In genomic region chrX:19579485-19579884, GRCh38 we compare ENCODE assay signal across 15 cellular contexts.
A peak's percentile ranks its signal among the peaks of the same experiment; 100 is the strongest.
DNase-seq lines count a peak whose midpoint lies in the region; ATAC-seq and TF ChIP-seq lines count a peak whose summit lies in the region.
"Had no signal": no experiment of that assay in that cellular context is flagged by ENCODE, and none has a peak within 500 bp of the region (broad histone marks: within the 10 kb centered on the region; RNA-seq: fewer than 3 reads in every experiment).

No MANE protein-coding gene starts in this region.

- no peak for ATAC-seq in GM19467 (IDR thresholded peaks at IDR 0.05; ENCODE audit: unreplicated experiment)
- ATAC-seq in mucosa of descending colon, result no peak
- ATAC-seq: activated CD4-positive, CD25-positive, alpha-beta regulatory T cell treated with anti-CD3 and anti-CD28 coated beads, Interleukin-2, amount 50 U/mL, for 24 hours; GM12878; naive thymus-derived CD8-positive, alpha-beta T cell had no signal

- no peaks in the 10 kb centered on the region for H3K27me3 ChIP-seq in ACC112 (ENCODE audit: insufficient read depth, low read length)

- in situ Hi-C loops in Caki2 (cut with HindIII; ENCODE audit: low pct_unique_long_range_greater_than_20kb, low sequenced_read_pairs), result no loop called here

- H3K36me3 ChIP-seq in ACC112 (ENCODE audit: insufficient read depth, low read length), result peaks cover 4% of the 10 kb centered on the region; the same call in 1 of the 2 replicates
- no peaks in the 10 kb centered on the region for H3K36me3 ChIP-seq in mucosa of descending colon (ENCODE audit: low read depth)

- DNase-seq in Caki2 (ENCODE audit: low read depth) (peak; percentile 19), RWPE1 (ENCODE audit: low spot score) (peak; percentile 2), fibroblast of mammary gland (ENCODE audit: low read depth) (peak; percentile 79), NCI-H1694 treated with DMSO at 0.1 percent for 48 hours (lab: John Stamatoyannopoulos, UW) (no peak), mucosa of descending colon (no peak)
- DNase-seq in activated CD8-positive, alpha-beta memory T cell treated with anti-CD3 and anti-CD28 coated beads for 24 hours, result no peak
- DNase-seq: activated naive CD8-positive, alpha-beta T cell treated with anti-CD3 and anti-CD28 coated beads, Interleukin-2, amount 10 ng/mL, durations not matched to agents 7 days and 5 days; Caco-2; MM.1S; naive thymus-derived CD8-positive, alpha-beta T cell; NCI-H510A had no signal

- CTCF ChIA-PET in RWPE1 (lab: Yijun Ruan, JAX), result no interaction called here

- H3K4me3 ChIP-seq in ACC112 (ENCODE audit: low read depth, low read length) (no peak overlapping the region), fibroblast of mammary gland (ENCODE audit: control insufficient read depth, low read depth, low read length) (no peak overlapping the region), mucosa of descending colon (no peak overlapping the region)
- H3K4me3 ChIP-seq: GM12878 had no signal

- peaks cover 8% of the 10 kb centered on the region for H3K79me2 ChIP-seq in ACC112 (ENCODE audit: control insufficient read depth, insufficient read depth, low read length, unreplicated experiment)

- H2AFZ ChIP-seq in ACC112 (ENCODE audit: low read length, unreplicated experiment), result no peak overlapping the region

- TF ChIP-seq CTCF in RWPE1 (conservative IDR thresholded peaks at IDR 0.05; ENCODE audit: low read depth) (no peak), fibroblast of mammary gland (conservative IDR thresholded peaks at IDR 0.05; ENCODE audit: control insufficient read depth, insufficient read depth, low read depth, low read length) (no peak), mucosa of descending colon (IDR thresholded peaks at IDR 0.05) (no peak)

- intact Hi-C loops in mucosa of descending colon (cut with DNase I, micrococcal nuclease), result no loop called here

- H3K27ac ChIP-seq in ACC112 (ENCODE audit: low read depth, low read length) (peak overlapping the region; percentile 73), RWPE1 (no peak overlapping the region)

- no peaks in the 10 kb centered on the region for H3K9me3 ChIP-seq in mucosa of descending colon
- H3K9me3 ChIP-seq: Caco-2 had no signal

- peaks cover 15% of the 10 kb centered on the region for H3K4me1 ChIP-seq in ACC112 (ENCODE audit: control insufficient read depth, insufficient read depth, low read length, unreplicated experiment)
- H3K4me1 ChIP-seq in mucosa of descending colon (ENCODE audit: low read depth), result no peaks in the 10 kb centered on the region
- H3K4me1 ChIP-seq: Caco-2 had no signal

- POLR2A ChIA-PET in RWPE1 (lab: Yijun Ruan, JAX; ENCODE audit: low non-redundant PET), result no interaction called here

Comparison
In these comparisons a context has a peak if more than half of its experiments do, and no peak if none do; other contexts are left out.
1. DNase-seq: peak in Caki2 (single experiment), RWPE1 (single experiment) and fibroblast of mammary gland (single experiment); none in NCI-H1694 treated with DMSO at 0.1 percent for 48 hours (single experiment), activated CD8-positive, alpha-beta memory T cell treated with anti-CD3 and anti-CD28 coated beads for 24 hours (single experiment) and mucosa of descending colon (0 of 3).